9 cellular contexts compared by ENCODE assay signal in genomic region chr1:88549536-88549935, GRCh38.
DNase-seq lines count a peak whose midpoint lies in the region; ATAC-seq and TF ChIP-seq lines count a peak whose summit lies in the region.
"Had no signal": no experiment of that assay in that cellular context is flagged by ENCODE, and none has a peak within 500 bp of the region (broad histone marks: within the 10 kb centered on the region; RNA-seq: fewer than 3 reads in every experiment).

No MANE protein-coding gene starts in this region.

- no peaks in the 10 kb centered on the region for H3K27me3 ChIP-seq in esophagus squamous epithelium

- no peak overlapping the region for H3K4me3 ChIP-seq in esophagus squamous epithelium

- no peak overlapping the region for H3K27ac Mint-ChIP-seq in chondrocyte (ENCODE audit: unreplicated experiment)
- H3K27ac Mint-ChIP-seq: activated CD4-positive, alpha-beta T cell treated with anti-CD3 and anti-CD28 coated beads, Interleukin-2, amount 10 ng/mL, durations not matched to agents 24 days and 14 days had no signal

- DNase-seq in COR-L47 (lab: John Stamatoyannopoulos, UW) = peak; percentile 15
- DNase-seq in LoVo (ENCODE audit: low spot score) = peak; percentile 5
- no peak for DNase-seq in chondrocyte (ENCODE audit: low spot score)
- DNase-seq in myocyte (ENCODE audit: low read depth) = peak; percentile 2
- no peak for DNase-seq in GDM1 (lab: John Stamatoyannopoulos, UW)
- DNase-seq in esophagus squamous epithelium (lab: John Stamatoyannopoulos, UW) = no peak
- DNase-seq in H4 (ENCODE audit: low spot score) = no peak
- DNase-seq: activated CD4-positive, alpha-beta T cell treated with anti-CD3 and anti-CD28 coated beads, Interleukin-2, amount 10 ng/mL, durations not matched to agents 24 days and 14 days had no signal

- TF ChIP-seq CTCF in chondrocyte (IDR thresholded peaks at IDR 0.05) (peak; percentile 72), esophagus squamous epithelium (IDR thresholded peaks at IDR 0.05) (peak in 2 of 6 experiments; percentile 17 to 26)

- intact Hi-C loops in esophagus squamous epithelium (cut with DNase I) = no loop called here

- H3K4me3 Mint-ChIP-seq in chondrocyte (ENCODE audit: unreplicated experiment) = no peak overlapping the region
- H3K4me3 Mint-ChIP-seq: activated CD4-positive, alpha-beta T cell treated with anti-CD3 and anti-CD28 coated beads, Interleukin-2, amount 10 ng/mL, durations not matched to agents 24 days and 14 days had no signal

- 27 to 28% methylated on average over 1 of the region's 1 CpG for WGBS in esophagus squamous epithelium, 2 donors

- H3K9me3 ChIP-seq in esophagus squamous epithelium = no peaks in the 10 kb centered on the region

- H3K4me1 Mint-ChIP-seq in chondrocyte (ENCODE audit: low read depth) = no peaks in the 10 kb centered on the region
- H3K4me1 Mint-ChIP-seq: activated CD4-positive, alpha-beta T cell treated with anti-CD3 and anti-CD28 coated beads, Interleukin-2, amount 10 ng/mL, durations not matched to agents 24 days and 14 days had no signal

- no peaks in the 10 kb centered on the region for H3K4me1 ChIP-seq in esophagus squamous epithelium

- H3K9me3 Mint-ChIP-seq in chondrocyte (ENCODE audit: low read depth) = no peaks in the 10 kb centered on the region
- H3K9me3 Mint-ChIP-seq: activated CD4-positive, alpha-beta T cell treated with anti-CD3 and anti-CD28 coated beads, Interleukin-2, amount 10 ng/mL, durations not matched to agents 24 days and 14 days had no signal

- ATAC-seq in GM18909 (IDR thresholded peaks at IDR 0.05; ENCODE audit: poor library complexity, unreplicated experiment) = no peak

- no peaks in the 10 kb centered on the region for H3K36me3 Mint-ChIP-seq in chondrocyte (ENCODE audit: low read depth)

- no peak for TF ChIP-seq POLR2A in esophagus squamous epithelium (IDR thresholded peaks at IDR 0.05)

- peaks cover 16% of the 10 kb centered on the region for H3K27me3 Mint-ChIP-seq in chondrocyte (ENCODE audit: low read depth)
- H3K27me3 Mint-ChIP-seq: activated CD4-positive, alpha-beta T cell treated with anti-CD3 and anti-CD28 coated beads, Interleukin-2, amount 10 ng/mL, durations not matched to agents 24 days and 14 days had no signal

- no peaks in the 10 kb centered on the region for H3K36me3 ChIP-seq in esophagus squamous epithelium

- no peak overlapping the region for H3K27ac ChIP-seq in esophagus squamous epithelium

Comparison
In these comparisons a context has a peak if more than half of its experiments do, and no peak if none do; other contexts are left out.
1. DNase-seq: peak in COR-L47 (single experiment), LoVo (single experiment) and myocyte (single experiment); none in chondrocyte (single experiment), GDM1 (single experiment), esophagus squamous epithelium (single experiment) and H4 (single experiment).